ENCODE assay signal across 2 cellular contexts in the genomic region with DNA sequence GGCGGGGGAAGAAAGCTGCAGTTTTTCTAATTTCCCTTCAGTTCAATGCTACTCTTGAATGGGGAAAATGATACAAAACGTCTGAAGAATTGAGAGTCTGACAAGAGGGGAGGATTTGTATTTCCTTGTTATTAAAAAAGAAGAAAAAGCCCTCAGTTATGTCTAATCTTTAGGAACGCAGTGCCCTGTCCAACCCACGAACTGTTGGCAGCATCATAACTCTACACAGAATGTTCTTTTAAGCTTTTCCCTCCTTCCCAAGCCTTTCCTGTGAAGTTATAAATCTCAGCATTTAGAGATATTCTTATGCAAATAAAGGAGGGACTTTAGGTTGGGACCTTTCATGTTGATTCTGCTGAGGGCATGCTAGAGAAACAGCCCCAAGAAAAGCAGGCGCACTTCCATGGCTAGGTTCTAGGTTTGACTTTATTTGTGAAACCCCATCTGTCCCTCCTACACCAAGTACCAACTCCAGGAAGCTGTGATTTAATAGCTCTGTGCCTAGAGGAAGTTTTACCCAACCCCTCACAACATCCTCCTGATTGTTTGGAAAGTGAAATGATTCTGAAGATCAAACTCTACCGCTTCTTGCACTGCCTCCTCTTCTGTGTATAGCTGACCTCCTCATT.
TF ChIP-seq lines count a peak whose summit lies in the region.

No MANE protein-coding gene starts in this region.

TF ChIP-seq in SK-N-SH treated with all-trans-retinoic acid at 6 μM for 48 hours, 23 proteins besides CTCF, POLR2A, EP300 and RAD21:
- TF ChIP-seq CREB5 (CRISPR knock-in tag; IDR thresholded peaks at IDR 0.05; ENCODE audit: low read depth) (no peak), ZFP30 (CRISPR knock-in tag; IDR thresholded peaks at IDR 0.05) (no peak), ZNF70 (CRISPR knock-in tag; IDR thresholded peaks at IDR 0.05) (no peak), TCF4 (CRISPR knock-in tag; IDR thresholded peaks at IDR 0.05; ENCODE audit: borderline replicate concordance) (no peak), RARB (CRISPR knock-in tag; IDR thresholded peaks at IDR 0.05) (no peak), ESRRG (CRISPR knock-in tag; IDR thresholded peaks at IDR 0.05) (no peak), SNAI2 (CRISPR knock-in tag; IDR thresholded peaks at IDR 0.05) (no peak), GLIS3 (CRISPR knock-in tag; IDR thresholded peaks at IDR 0.05) (no peak)
- TF ChIP-seq, protein P1, sequence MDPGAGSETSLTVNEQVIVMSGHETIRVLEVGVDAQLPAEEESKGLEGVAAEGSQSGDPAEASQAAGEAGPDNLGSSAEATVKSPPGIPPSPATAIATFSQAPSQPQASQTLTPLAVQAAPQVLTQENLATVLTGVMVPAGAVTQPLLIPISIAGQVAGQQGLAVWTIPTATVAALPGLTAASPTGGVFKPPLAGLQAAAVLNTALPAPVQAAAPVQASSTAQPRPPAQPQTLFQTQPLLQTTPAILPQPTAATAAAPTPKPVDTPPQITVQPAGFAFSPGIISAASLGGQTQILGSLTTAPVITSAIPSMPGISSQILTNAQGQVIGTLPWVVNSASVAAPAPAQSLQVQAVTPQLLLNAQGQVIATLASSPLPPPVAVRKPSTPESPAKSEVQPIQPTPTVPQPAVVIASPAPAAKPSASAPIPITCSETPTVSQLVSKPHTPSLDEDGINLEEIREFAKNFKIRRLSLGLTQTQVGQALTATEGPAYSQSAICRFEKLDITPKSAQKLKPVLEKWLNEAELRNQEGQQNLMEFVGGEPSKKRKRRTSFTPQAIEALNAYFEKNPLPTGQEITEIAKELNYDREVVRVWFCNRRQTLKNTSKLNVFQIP (CRISPR knock-in tag; IDR thresholded peaks at IDR 0.05; ENCODE audit: borderline replicate concordance, low read depth), result no peak

TF ChIP-seq in SK-N-SH, 30 proteins besides CTCF, POLR2A, EP300 and RAD21 (continued from another document):
- TF ChIP-seq, protein P2, sequence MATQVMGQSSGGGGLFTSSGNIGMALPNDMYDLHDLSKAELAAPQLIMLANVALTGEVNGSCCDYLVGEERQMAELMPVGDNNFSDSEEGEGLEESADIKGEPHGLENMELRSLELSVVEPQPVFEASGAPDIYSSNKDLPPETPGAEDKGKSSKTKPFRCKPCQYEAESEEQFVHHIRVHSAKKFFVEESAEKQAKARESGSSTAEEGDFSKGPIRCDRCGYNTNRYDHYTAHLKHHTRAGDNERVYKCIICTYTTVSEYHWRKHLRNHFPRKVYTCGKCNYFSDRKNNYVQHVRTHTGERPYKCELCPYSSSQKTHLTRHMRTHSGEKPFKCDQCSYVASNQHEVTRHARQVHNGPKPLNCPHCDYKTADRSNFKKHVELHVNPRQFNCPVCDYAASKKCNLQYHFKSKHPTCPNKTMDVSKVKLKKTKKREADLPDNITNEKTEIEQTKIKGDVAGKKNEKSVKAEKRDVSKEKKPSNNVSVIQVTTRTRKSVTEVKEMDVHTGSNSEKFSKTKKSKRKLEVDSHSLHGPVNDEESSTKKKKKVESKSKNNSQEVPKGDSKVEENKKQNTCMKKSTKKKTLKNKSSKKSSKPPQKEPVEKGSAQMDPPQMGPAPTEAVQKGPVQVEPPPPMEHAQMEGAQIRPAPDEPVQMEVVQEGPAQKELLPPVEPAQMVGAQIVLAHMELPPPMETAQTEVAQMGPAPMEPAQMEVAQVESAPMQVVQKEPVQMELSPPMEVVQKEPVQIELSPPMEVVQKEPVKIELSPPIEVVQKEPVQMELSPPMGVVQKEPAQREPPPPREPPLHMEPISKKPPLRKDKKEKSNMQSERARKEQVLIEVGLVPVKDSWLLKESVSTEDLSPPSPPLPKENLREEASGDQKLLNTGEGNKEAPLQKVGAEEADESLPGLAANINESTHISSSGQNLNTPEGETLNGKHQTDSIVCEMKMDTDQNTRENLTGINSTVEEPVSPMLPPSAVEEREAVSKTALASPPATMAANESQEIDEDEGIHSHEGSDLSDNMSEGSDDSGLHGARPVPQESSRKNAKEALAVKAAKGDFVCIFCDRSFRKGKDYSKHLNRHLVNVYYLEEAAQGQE (IDR thresholded peaks at IDR 0.05; ENCODE audit: low read depth, low read length), result no peak
- TF ChIP-seq RFX5 (IDR thresholded peaks at IDR 0.05; ENCODE audit: low read length) (no peak), NFIC (IDR thresholded peaks at IDR 0.05; ENCODE audit: borderline replicate concordance) (no peak), IRF3 (IDR thresholded peaks at IDR 0.05; ENCODE audit: low read depth, low read length) (no peak)
TF ChIP-seq in SK-N-SH: peak in this region for 0.
